9 cellular contexts compared by ENCODE assay signal in the genomic region with DNA sequence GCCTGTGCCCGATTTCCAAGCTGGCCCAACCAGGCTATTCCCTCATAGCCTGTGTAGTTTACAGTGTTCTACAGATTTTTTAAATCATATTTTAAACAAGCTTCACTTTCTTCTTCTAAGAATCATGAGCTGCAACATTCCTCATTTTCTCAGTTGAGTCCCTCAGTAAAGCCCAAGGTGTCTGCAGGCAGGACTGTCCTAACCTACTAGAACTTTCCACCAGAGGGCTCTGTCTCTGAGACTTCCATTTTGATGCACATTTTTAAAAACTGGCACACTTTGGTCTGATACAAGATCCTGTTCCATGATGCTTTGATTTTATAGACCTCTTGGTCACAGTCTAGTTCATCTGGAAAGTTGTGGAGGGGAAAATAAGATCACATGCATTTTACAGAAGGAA. TPM values are rescaled to one million over a fixed set of nuclear protein-coding genes. Genes with fewer than 3 reads are reported as not detected.
DNase-seq lines count a peak whose midpoint lies in the region; ATAC-seq, FAIRE-seq and TF ChIP-seq lines count a peak whose summit lies in the region.
"Had no signal": no experiment of that assay in that cellular context is flagged by ENCODE, and none has a peak within 500 bp of the region (broad histone marks: within the 10 kb centered on the region; RNA-seq: fewer than 3 reads in every experiment).

No MANE protein-coding gene starts in this region.

- peak; percentile 45 for DNase-seq in GM10248 (ENCODE audit: extremely low spot score)
- DNase-seq in SK-MEL-5 (ENCODE audit: low read depth, low spot score), result peak; percentile 55
- no peak for DNase-seq in esophagus squamous epithelium (lab: John Stamatoyannopoulos, UW)
- no peak for DNase-seq in GOT3 (lab: John Stamatoyannopoulos, UW)
- DNase-seq in NCI-H1436 treated with DMSO at 0.1 percent for 48 hours (lab: John Stamatoyannopoulos, UW), result no peak
- no peak for DNase-seq in Right ventricle myocardium inferior (ENCODE audit: missing footprints)
- no peak for DNase-seq in activated effector memory CD4-positive, alpha-beta T cell treated with anti-CD3 and anti-CD28 coated beads, Interleukin-2, amount 50 U/mL, for 16 hours

- no peaks in the 10 kb centered on the region for H3K4me1 ChIP-seq in esophagus squamous epithelium

- in situ Hi-C loops in SK-MEL-5 (cut with HindIII; ENCODE audit: low pct_unique_long_range_greater_than_20kb, low sequenced_read_pairs), result no loop called here

- H3K4me3 ChIP-seq in esophagus squamous epithelium, result no peak overlapping the region

- H3K9me3 ChIP-seq in esophagus squamous epithelium, result no peaks in the 10 kb centered on the region

- H3K27ac ChIP-seq in esophagus squamous epithelium, result no peak overlapping the region

- CTCF ChIA-PET in GM10248 (lab: Yijun Ruan, JAX), result interaction anchor here (0.6 to 12.6 kb wide), 16 partner anchors 10 to 166 kb away, joined by 3 to 163 read pairs (median 4); partner anchors contain the start of gene SLAMF6

- 86 to 92% methylated on average over 1 of the region's 1 CpG for WGBS in esophagus squamous epithelium, 2 donors

- H3K27me3 ChIP-seq in esophagus squamous epithelium, result no peaks in the 10 kb centered on the region

- intact Hi-C loops in esophagus squamous epithelium (cut with DNase I), result no loop called here
- intact Hi-C loops in Right ventricle myocardium inferior (cut with DNase I), result no loop called here

- POLR2A ChIA-PET in GM10248 (lab: Yijun Ruan, JAX), result no interaction called here

- ATAC-seq in Right ventricle myocardium inferior, result no peak

- peak; percentile 42 for TF ChIP-seq CTCF in GM10248 (IDR thresholded peaks at IDR 0.05; ENCODE audit: control extremely low read depth, extremely low read depth, low read depth, missing control alignments)
- peak in 5 of 6 experiments; percentile 8 to 38 (median 14) for TF ChIP-seq CTCF in esophagus squamous epithelium (IDR thresholded peaks at IDR 0.05)

- FAIRE-seq in A204.1 (lab: Jason Lieb, UNC), result peak; percentile 21
- FAIRE-seq: endometrium had no signal

- TF ChIP-seq POLR2A in esophagus squamous epithelium (IDR thresholded peaks at IDR 0.05), result no peak

- no peaks in the 10 kb centered on the region for H3K36me3 ChIP-seq in esophagus squamous epithelium

RNA-seq across cellular contexts. Expression of gene SLAMF6, which starts 21.6 kb away (rescaled TPM):
- total RNA-seq in SK-MEL-5 (2014; rRNA removed; shearing (Covaris generic)), result not detected in 2 replicates
- polyA plus RNA-seq in SK-MEL-5 (2015; cell fraction: cytosol; rRNA removed), result not detected in 2 replicates
- polyA plus RNA-seq in SK-MEL-5 (2015; cell fraction: nucleus; rRNA removed), result not detected in 2 replicates
- 1 to 10 TPM; 1.2 to 5.0 (median 1.5) TPM for total RNA-seq in esophagus squamous epithelium
- 0.46 TPM for total RNA-seq in Right ventricle myocardium inferior

RNA-seq across cellular contexts. Expression of gene CD84, which starts 34.6 kb away (rescaled TPM):
- total RNA-seq in SK-MEL-5 (2014; rRNA removed; shearing (Covaris generic)), result not detected in 2 replicates
- polyA plus RNA-seq in SK-MEL-5 (2015; cell fraction: cytosol; rRNA removed), result not detected in 2 replicates
- polyA plus RNA-seq in SK-MEL-5 (2015; cell fraction: nucleus; rRNA removed), result not detected in 2 replicates
- total RNA-seq in esophagus squamous epithelium (1 to 10 TPM in 3 of 4 donors, under 1 TPM in 1; 0.61 to 9.0 (median 2.4) TPM), Right ventricle myocardium inferior (3.4 TPM)

Comparison
In these comparisons a context has a peak if more than half of its experiments do, and no peak if none do; other contexts are left out.
1. DNase-seq: peak in GM10248 (single experiment) and SK-MEL-5 (single experiment); none in esophagus squamous epithelium (single experiment), GOT3 (single experiment), NCI-H1436 treated with DMSO at 0.1 percent for 48 hours (single experiment), Right ventricle myocardium inferior (single experiment) and activated effector memory CD4-positive, alpha-beta T cell treated with anti-CD3 and anti-CD28 coated beads, Interleukin-2, amount 50 U/mL, for 16 hours (single experiment).